In genomic region chr5:77138981-77139380, GRCh38 we compare ENCODE assay signal across 13 cellular contexts. TPM values are rescaled to one million over a fixed set of nuclear protein-coding genes. Genes with fewer than 3 reads are reported as not detected.
A peak's percentile ranks its signal among the peaks of the same experiment; 100 is the strongest.
DNase-seq lines count a peak whose midpoint lies in the region; TF ChIP-seq lines count a peak whose summit lies in the region.
"Had no signal": no experiment of that assay in that cellular context is flagged by ENCODE, and none has a peak within 500 bp of the region (broad histone marks: within the 10 kb centered on the region; RNA-seq: fewer than 3 reads in every experiment).

No MANE protein-coding gene starts in this region.

- H3K9me3 ChIP-seq in A673 (ENCODE audit: low read depth, low read length, poor library complexity, severe bottlenecking) (no peaks in the 10 kb centered on the region), HAP-1 (no peaks in the 10 kb centered on the region)
- H3K9me3 ChIP-seq: vagina had no signal

- H2AK5ac ChIP-seq in mesendoderm (ENCODE audit: low read length): no peak overlapping the region

- no peak overlapping the region for H2BK120ac ChIP-seq in mesendoderm (ENCODE audit: low read depth, low read length)

- H3K4me1 ChIP-seq in A673 (ENCODE audit: insufficient read depth, low read length, poor library complexity, severe bottlenecking) (no peaks in the 10 kb centered on the region), mesendoderm (ENCODE audit: control insufficient read depth, low read depth, low read length) (no peaks in the 10 kb centered on the region), HAP-1 (no peaks in the 10 kb centered on the region)
- H3K4me1 ChIP-seq: vagina had no signal

- H3K4me3 Mint-ChIP-seq in chondrocyte (ENCODE audit: unreplicated experiment): no peak overlapping the region
- H3K4me3 Mint-ChIP-seq: central memory CD8-positive, alpha-beta T cell; natural killer cell had no signal

- no peak overlapping the region for H3K4me2 ChIP-seq in mesendoderm (ENCODE audit: low read length)

- no peak overlapping the region for H2BK5ac ChIP-seq in mesendoderm (ENCODE audit: low read length)

- H4K5ac ChIP-seq in mesendoderm (ENCODE audit: low read length): no peak overlapping the region

- no peak overlapping the region for H2BK15ac ChIP-seq in mesendoderm (replicated peaks; ENCODE audit: low read depth)

- H3K9me3 Mint-ChIP-seq in chondrocyte (ENCODE audit: low read depth): no peaks in the 10 kb centered on the region
- H3K9me3 Mint-ChIP-seq: central memory CD8-positive, alpha-beta T cell; natural killer cell had no signal

- TF ChIP-seq CTCF in A673 (conservative IDR thresholded peaks at IDR 0.05; ENCODE audit: low read depth, low read length): no peak
- no peak for TF ChIP-seq CTCF in chondrocyte (IDR thresholded peaks at IDR 0.05)

- peaks cover 2% of the 10 kb centered on the region for H3K36me3 Mint-ChIP-seq in chondrocyte (ENCODE audit: low read depth)
- H3K36me3 Mint-ChIP-seq: natural killer cell had no signal

- H3K4me3 ChIP-seq in A673 (ENCODE audit: low read depth, low read length, poor library complexity, severe bottlenecking): no peak overlapping the region
- no peak overlapping the region for H3K4me3 ChIP-seq in mesendoderm (ENCODE audit: low read length)
- H3K4me3 ChIP-seq in HAP-1: no peak overlapping the region
- H3K4me3 ChIP-seq: vagina had no signal

- no peak overlapping the region for H4K8ac ChIP-seq in mesendoderm (ENCODE audit: low read depth, low read length)

- CTCF ChIA-PET in A673 (lab: Charles Lee): no interaction called here

- WGBS in mesendoderm (ENCODE audit: extremely low coverage, insufficient coverage, low lambda C conversion rate): no CpG with 5 or more reads among the region's 5 CpGs

- no peak overlapping the region for H3K56ac ChIP-seq in mesendoderm (ENCODE audit: low read length)

- H3K23ac ChIP-seq in mesendoderm (ENCODE audit: low read length): no peak overlapping the region

- no peaks in the 10 kb centered on the region for H3K79me2 ChIP-seq in mesendoderm (ENCODE audit: control insufficient read depth, insufficient read depth, low read length)

- in situ Hi-C loops in HAP-1 (cut with MboI; ENCODE audit: low sequenced_read_pairs): loop anchor here (25.0 kb wide), 1 partner anchor 348 kb away; the partner anchor contains the start of gene WDR41

- peak overlapping the region; percentile 65 for H3K27ac Mint-ChIP-seq in chondrocyte (ENCODE audit: unreplicated experiment)
- H3K27ac Mint-ChIP-seq: natural killer cell had no signal

- H3K18ac ChIP-seq in mesendoderm (ENCODE audit: low read length): no peak overlapping the region

- H3K36me3 ChIP-seq in A673 (ENCODE audit: insufficient read depth, low read length, poor library complexity, severe bottlenecking) (no peaks in the 10 kb centered on the region), mesendoderm (ENCODE audit: control insufficient read depth, insufficient read depth, low read length) (no peaks in the 10 kb centered on the region), HAP-1 (replicated peaks) (no peaks in the 10 kb centered on the region)
- H3K36me3 ChIP-seq: vagina had no signal

- BruUV-seq in A673 (replicated peaks; lab: Mats Ljungman, UMichigan): no TSS peak

- no peaks in the 10 kb centered on the region for H3K27me3 ChIP-seq in A673 (replicated peaks; ENCODE audit: insufficient read depth, low read depth, low read length, poor library complexity)
- H3K27me3 ChIP-seq in mesendoderm (ENCODE audit: insufficient read depth, low read length, poor library complexity): no peaks in the 10 kb centered on the region
- H3K27me3 ChIP-seq in HAP-1 (ENCODE audit: low read depth): no peaks in the 10 kb centered on the region
- H3K27me3 ChIP-seq: vagina had no signal

- POLR2A ChIA-PET in A673 (lab: Charles Lee; ENCODE audit: low non-redundant PET): no interaction called here

- DNase-seq in A673 (ENCODE audit: low spot score) (peak; percentile 10), HT1080 (ENCODE audit: low read depth) (peak; percentile 23), chondrocyte (ENCODE audit: low spot score) (no peak), mesendoderm (peak; percentile 56), NCI-H1930 (lab: John Stamatoyannopoulos, UW) (no peak), NCI-H526 treated with DMSO at 0.1 percent for 48 hours (lab: John Stamatoyannopoulos, UW) (no peak), NCI-H510A treated with DMSO at 0.1 percent for 48 hours (lab: John Stamatoyannopoulos, UW) (no peak), HAP-1 (ENCODE audit: low spot score in 2 of 2) (no peak)
- DNase-seq: activated CD8-positive, alpha-beta memory T cell treated with anti-CD3 and anti-CD28 coated beads, Interleukin-2, amount 50 U/mL, for 48 hours; natural killer cell; T-helper 1 cell had no signal

- H3K79me1 ChIP-seq in mesendoderm (ENCODE audit: low read length): no peaks in the 10 kb centered on the region

- H3K27me3 Mint-ChIP-seq in chondrocyte (ENCODE audit: low read depth): no peaks in the 10 kb centered on the region

- no peak overlapping the region for H3K9ac ChIP-seq in mesendoderm (ENCODE audit: low read length)

- H3K4ac ChIP-seq in mesendoderm (ENCODE audit: low read depth, low read length): no peak overlapping the region

- intact Hi-C loops in A673 (cut with micrococcal nuclease; ENCODE audit: unreplicated experiment): no loop called here

- H3K4me1 Mint-ChIP-seq in chondrocyte (ENCODE audit: low read depth): peaks cover 17% of the 10 kb centered on the region
- H3K4me1 Mint-ChIP-seq: central memory CD8-positive, alpha-beta T cell; natural killer cell had no signal

- no peak overlapping the region for H3K27ac ChIP-seq in A673 (ENCODE audit: low read depth, low read length, poor library complexity, severe bottlenecking)
- no peak overlapping the region for H3K27ac ChIP-seq in mesendoderm (ENCODE audit: low read depth, low read length)
- H3K27ac ChIP-seq: vagina had no signal

RNA-seq across cellular contexts. Expression of gene ZBED3, which starts 51.9 kb away (rescaled TPM):
- total RNA-seq in A673 (2021) (9.9 and 10.4 TPM in 2 replicates), chondrocyte (10.7 to 15.8 TPM (median 14.7 TPM) in 3 replicates)
- 0.60 and 0.76 TPM in 2 replicates for total RNA-seq in HT1080 (2014; rRNA removed; shearing (Covaris generic))
- 4.2 and 5.5 TPM in 2 replicates for polyA plus RNA-seq in HT1080 (2015; cell fraction: cytosol; rRNA removed)
- 3.7 and 4.9 TPM in 2 replicates for polyA plus RNA-seq in HT1080 (2015; cell fraction: nucleus; rRNA removed)
- 9.9 TPM for polyA plus RNA-seq in mesendoderm (2013, experiment 1 of 2)
- polyA plus RNA-seq in mesendoderm (2013, experiment 2 of 2): 9.9 TPM

Comparison
In these comparisons a context has a peak if more than half of its experiments do, and no peak if none do; other contexts are left out.
1. DNase-seq: peak in A673 (single experiment), HT1080 (single experiment) and mesendoderm (single experiment); none in chondrocyte (single experiment), NCI-H1930 (0 of 2), NCI-H526 treated with DMSO at 0.1 percent for 48 hours (single experiment), NCI-H510A treated with DMSO at 0.1 percent for 48 hours (single experiment) and HAP-1 (0 of 2).